ENCODE assay signal across 23 cellular contexts in the genomic region with DNA sequence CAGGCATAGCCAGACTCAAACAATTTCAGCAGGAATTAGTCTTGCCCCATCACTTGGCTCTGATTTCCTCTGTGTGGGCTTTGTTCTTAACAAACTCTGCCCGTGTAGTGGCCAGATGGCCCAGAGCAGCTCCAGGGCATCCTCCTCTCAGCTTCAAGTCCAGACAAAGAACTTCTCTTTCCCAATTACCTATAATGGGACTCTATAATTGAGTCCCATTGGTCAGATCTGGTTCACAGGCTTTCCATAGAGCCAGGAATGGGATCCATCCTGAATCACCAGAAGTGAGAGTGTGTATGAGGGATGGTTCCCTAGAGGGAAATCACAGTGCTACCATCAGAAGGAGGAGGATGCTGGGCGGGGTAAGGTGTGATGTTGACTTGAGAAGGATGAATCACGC.
A peak's percentile ranks its signal among the peaks of the same experiment; 100 is the strongest.
DNase-seq lines count a peak whose midpoint lies in the region; TF ChIP-seq lines count a peak whose summit lies in the region.
"Had no signal": no experiment of that assay in that cellular context is flagged by ENCODE, and none has a peak within 500 bp of the region (broad histone marks: within the 10 kb centered on the region; RNA-seq: fewer than 3 reads in every experiment).

No MANE protein-coding gene starts in this region.

- no peaks in the 10 kb centered on the region for H3K4me1 ChIP-seq in esophagus squamous epithelium
- H3K4me1 ChIP-seq: breast epithelium, heart right ventricle, upper lobe of left lung had no signal

- no peak overlapping the region for H3K27ac ChIP-seq in esophagus squamous epithelium
- H3K27ac ChIP-seq: A549, heart right ventricle, KMS-11, SK-N-MC, upper lobe of left lung had no signal

- intact Hi-C loops in esophagus squamous epithelium (cut with DNase I) = no loop called here

- no peaks in the 10 kb centered on the region for H3K9me3 ChIP-seq in esophagus squamous epithelium
- H3K9me3 ChIP-seq: A549, breast epithelium, heart right ventricle, upper lobe of left lung had no signal

- H3K4me3 ChIP-seq in AG04449 (ENCODE audit: low read depth, low read length) = no peak overlapping the region
- H3K4me3 ChIP-seq in foreskin fibroblast (ENCODE audit: low read depth in 1 of 2, low read length in 2 of 2) = no peak overlapping the region
- no peak overlapping the region for H3K4me3 ChIP-seq in esophagus squamous epithelium
- H3K4me3 ChIP-seq: A549, breast epithelium, heart right ventricle, SK-N-MC, upper lobe of left lung had no signal

- CTCF ChIA-PET in AG04449 (lab: Yijun Ruan, JAX) = no interaction called here

- WGBS in esophagus squamous epithelium, 2 donors = 30 to 53% methylated on average over 3 of the region's 3 CpGs

- no peaks in the 10 kb centered on the region for H3K27me3 ChIP-seq in esophagus squamous epithelium
- H3K27me3 ChIP-seq: breast epithelium, heart right ventricle, upper lobe of left lung had no signal

- H3K36me3 ChIP-seq in esophagus squamous epithelium = no peaks in the 10 kb centered on the region
- H3K36me3 ChIP-seq: breast epithelium, heart right ventricle, upper lobe of left lung had no signal

- TF ChIP-seq CTCF in AG04449 (IDR thresholded peaks at IDR 0.05; ENCODE audit: insufficient read depth, low read length, missing control alignments) = no peak
- TF ChIP-seq CTCF in foreskin fibroblast (IDR thresholded peaks at IDR 0.05; ENCODE audit: low read depth, low read length) = no peak
- TF ChIP-seq CTCF in esophagus squamous epithelium (IDR thresholded peaks at IDR 0.05) = no peak

- no peak for TF ChIP-seq POLR2A in esophagus squamous epithelium (IDR thresholded peaks at IDR 0.05)

- POLR2A ChIA-PET in AG04449 (lab: Yijun Ruan, JAX) = no interaction called here

- DNase-seq in AG04449 (ENCODE audit: low read depth, low spot score) (peak; percentile 26), NCI-H524 (lab: John Stamatoyannopoulos, UW) (peak; percentile 28 to 48), astrocyte of the hippocampus (ENCODE audit: low read depth, low spot score) (peak; percentile 4), foreskin fibroblast (peak; percentile 26 to 64), NCI-H2029 (lab: John Stamatoyannopoulos, UW) (no peak), esophagus squamous epithelium (lab: John Stamatoyannopoulos, UW) (no peak)
- DNase-seq in stimulated activated CD4-positive, alpha-beta T cell treated with anti-CD3 and anti-CD28 coated beads, Interleukin-4, amount 100 ng/mL, for 24 hours = no peak
- no peak for DNase-seq in activated CD8-positive, alpha-beta memory T cell treated with anti-CD3 and anti-CD28 coated beads, Interleukin-2, amount 50 U/mL, for 4 hours
- DNase-seq: activated CD4-positive, alpha-beta T cell treated with anti-CD3 and anti-CD28 coated beads for 48 hours; activated naive CD4-positive, alpha-beta T cell treated with Interleukin-2 at 50 U/mL for 16 hours; activated T-cell treated with anti-CD3 and anti-CD28 coated beads, Interleukin-2, amount 50 U/mL, for 72 hours; cortex of kidney; heart right ventricle; left cardiac atrium; MV-4-11; NCI-H1694; NCI-H226; stimulated activated CD8-positive, alpha-beta memory T cell treated with anti-CD3 and anti-CD28 coated beads, Interleukin-4, amount 100 ng/mL, for 48 hours; upper lobe of left lung had no signal

Comparison
In these comparisons a context has a peak if more than half of its experiments do, and no peak if none do; other contexts are left out.
1. DNase-seq: peak in AG04449 (single experiment), NCI-H524 (2 of 2), astrocyte of the hippocampus (single experiment) and foreskin fibroblast (2 of 2); none in NCI-H2029 (single experiment), stimulated activated CD4-positive, alpha-beta T cell treated with anti-CD3 and anti-CD28 coated beads, Interleukin-4, amount 100 ng/mL, for 24 hours (single experiment), esophagus squamous epithelium (single experiment) and activated CD8-positive, alpha-beta memory T cell treated with anti-CD3 and anti-CD28 coated beads, Interleukin-2, amount 50 U/mL, for 4 hours (single experiment).